In the genomic region with DNA sequence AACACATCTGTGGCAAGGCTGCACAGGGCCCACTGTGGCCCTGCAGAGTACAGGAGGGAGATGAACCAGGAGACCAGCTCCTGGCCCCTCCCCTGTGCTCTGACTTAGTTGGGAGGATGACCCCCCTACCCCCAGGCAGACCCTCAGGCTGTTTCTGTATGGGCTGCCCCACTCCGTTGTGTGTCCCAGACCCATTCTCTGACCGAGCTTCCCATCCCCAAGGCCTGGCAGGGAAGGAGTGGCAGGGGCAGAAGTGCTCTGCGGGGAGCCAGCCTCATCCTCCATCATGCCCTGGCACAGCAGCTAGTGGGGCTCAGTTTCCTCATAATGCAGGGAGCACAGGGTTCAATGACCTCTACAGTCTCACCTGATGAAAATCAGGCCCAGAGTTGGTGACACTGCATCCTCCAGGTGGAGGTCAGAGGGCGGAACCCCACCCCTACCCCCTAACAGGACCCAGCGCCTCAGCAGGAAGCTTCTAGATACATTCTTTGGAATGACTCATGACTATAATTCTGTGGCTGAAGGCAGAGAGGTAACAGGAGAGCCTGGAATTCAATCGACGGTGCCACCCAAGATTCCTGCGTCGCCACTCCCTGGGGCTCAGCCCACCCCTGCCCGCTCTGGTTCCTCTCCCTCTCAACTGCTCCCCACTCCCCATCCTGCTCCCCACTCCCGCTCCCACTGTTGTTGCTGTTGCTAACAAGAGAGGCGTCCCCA, we compare ENCODE assay signal across 10 cellular contexts. TPM values are rescaled to one million over a fixed set of nuclear protein-coding genes. Genes with fewer than 3 reads are reported as not detected.
DNase-seq lines count a peak whose midpoint lies in the region; ATAC-seq, FAIRE-seq and TF ChIP-seq lines count a peak whose summit lies in the region.
"Had no signal": no experiment of that assay in that cellular context is flagged by ENCODE, and none has a peak within 500 bp of the region (broad histone marks: within the 10 kb centered on the region; RNA-seq: fewer than 3 reads in every experiment).

No MANE protein-coding gene starts in this region.

- peak overlapping the region; percentile 62 for H3K4me2 ChIP-seq in neural progenitor cell

- TF ChIP-seq CTCF in foreskin keratinocyte (conservative IDR thresholded peaks at IDR 0.05) (no peak), neural progenitor cell (IDR thresholded peaks at IDR 0.05) (no peak)

- no peak for FAIRE-seq in RCC 7860 (lab: Jason Lieb, UNC)

- H3K4me1 ChIP-seq in foreskin keratinocyte = peaks cover 3% of the 10 kb centered on the region
- H3K4me1 ChIP-seq in neural progenitor cell = peaks cover 19% of the 10 kb centered on the region

- no peaks in the 10 kb centered on the region for H3K9me3 Mint-ChIP-seq in neural progenitor cell

- no peaks in the 10 kb centered on the region for H3K36me3 ChIP-seq in neural progenitor cell

- H3K4me3 ChIP-seq in neural progenitor cell = no peak overlapping the region

- peak; percentile 64 for DNase-seq in AG20443 (ENCODE audit: low spot score)
- DNase-seq in RCC 7860 (ENCODE audit: low spot score) = peak; percentile 49
- peak; percentile 51 to 81 for DNase-seq in foreskin keratinocyte
- DNase-seq in neural progenitor cell (ENCODE audit: low spot score) = no peak
- DNase-seq in HCEC 1CT = no peak
- DNase-seq in activated naive CD4-positive, alpha-beta T cell treated with anti-CD3 and anti-CD28 coated beads, Interleukin-2, amount 50 U/mL, for 16 hours = no peak

- no peak overlapping the region for H3K4me3 Mint-ChIP-seq in neural progenitor cell
- H3K4me3 Mint-ChIP-seq: activated naive CD8-positive, alpha-beta T cell had no signal

- no peaks in the 10 kb centered on the region for H3K9me3 ChIP-seq in neural progenitor cell (ENCODE audit: low read depth)

- peak; percentile 77 for ATAC-seq in foreskin keratinocyte
- ATAC-seq in esophagus mucosa = no peak
- no peak for ATAC-seq in HG03521 (IDR thresholded peaks at IDR 0.05; ENCODE audit: unreplicated experiment)

- peaks cover 2% of the 10 kb centered on the region for H3K36me3 Mint-ChIP-seq in neural progenitor cell
- H3K36me3 Mint-ChIP-seq: activated naive CD8-positive, alpha-beta T cell had no signal

- H3F3A ChIP-seq in neural progenitor cell (ENCODE audit: low read depth) = peaks cover 36% of the 10 kb centered on the region

- H2AFZ ChIP-seq in neural progenitor cell (replicated peaks) = no peak overlapping the region

- peak overlapping the region; percentile 57 for H3K27ac Mint-ChIP-seq in neural progenitor cell
- H3K27ac Mint-ChIP-seq: activated naive CD8-positive, alpha-beta T cell had no signal

- H3K27ac ChIP-seq in foreskin keratinocyte (no peak overlapping the region), neural progenitor cell (no peak overlapping the region)
- H3K27ac ChIP-seq: VCaP had no signal

- peaks cover 100% of the 10 kb centered on the region for H3K79me2 ChIP-seq in neural progenitor cell (ENCODE audit: low read depth)

- H3K4me1 Mint-ChIP-seq in neural progenitor cell = peaks cover 31% of the 10 kb centered on the region

- H3K27me3 ChIP-seq in foreskin keratinocyte = no peaks in the 10 kb centered on the region
- H3K27me3 ChIP-seq in neural progenitor cell = no peaks in the 10 kb centered on the region

- peaks cover 7% of the 10 kb centered on the region for H3K27me3 Mint-ChIP-seq in neural progenitor cell (ENCODE audit: insufficient read depth, low read depth)
- H3K27me3 Mint-ChIP-seq: activated naive CD8-positive, alpha-beta T cell had no signal

- H3K9ac ChIP-seq in neural progenitor cell = no peak overlapping the region

- peaks cover 24% of the 10 kb centered on the region for H4K20me1 ChIP-seq in neural progenitor cell (ENCODE audit: low read depth)

RNA-seq across cellular contexts. Expression of gene PODXL, which starts 18.2 kb away (rescaled TPM):
- total RNA-seq in foreskin keratinocyte = 0.53 and 2.3 TPM in 2 replicates
- polyA plus RNA-seq in foreskin keratinocyte = 0.17 and 0.72 TPM in 2 replicates
- 37.7 and 38.4 TPM in 2 replicates for total RNA-seq in neural progenitor cell (ENCODE audit: low replicate concordance)
- total RNA-seq in esophagus mucosa = 8.3 TPM

Comparison
In these comparisons a context has a peak if more than half of its experiments do, and no peak if none do; other contexts are left out.
1. DNase-seq: peak in AG20443 (single experiment), RCC 7860 (single experiment) and foreskin keratinocyte (2 of 2); none in neural progenitor cell (single experiment), HCEC 1CT (single experiment) and activated naive CD4-positive, alpha-beta T cell treated with anti-CD3 and anti-CD28 coated beads, Interleukin-2, amount 50 U/mL, for 16 hours (single experiment).